20 cellular contexts compared by ENCODE assay signal in the genomic region with DNA sequence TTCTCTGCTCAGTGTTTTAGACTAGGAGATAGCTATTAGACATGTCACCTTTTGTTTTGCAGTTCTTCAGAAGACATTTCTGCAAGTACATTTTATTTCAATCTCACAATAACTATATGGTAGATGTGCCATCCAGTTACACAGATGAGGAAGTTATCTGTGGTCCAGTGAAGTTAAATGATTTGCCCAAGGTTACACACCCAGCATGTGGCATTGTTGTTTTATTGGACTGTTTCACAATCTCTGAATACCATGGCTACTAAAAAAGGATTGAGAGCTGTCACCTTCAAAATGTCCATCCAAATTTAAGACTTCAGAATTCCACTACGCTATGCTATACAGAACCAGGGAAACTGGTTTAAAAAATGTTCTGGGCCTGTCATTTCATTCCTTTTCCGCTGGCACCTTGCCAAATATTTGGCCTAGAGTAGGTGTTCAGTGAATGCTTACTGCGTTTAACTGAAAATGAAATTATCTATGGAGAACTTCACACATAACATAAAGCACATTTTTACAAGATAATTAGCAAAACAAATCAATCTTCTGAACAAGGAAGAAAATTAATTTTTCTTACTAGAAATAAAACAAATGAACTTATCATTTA. TPM values are rescaled to one million over a fixed set of nuclear protein-coding genes. Genes with fewer than 3 reads are reported as not detected.
"Had no signal": no experiment of that assay in that cellular context is flagged by ENCODE, and none has a peak within 500 bp of the region (broad histone marks: within the 10 kb centered on the region; RNA-seq: fewer than 3 reads in every experiment).

No MANE protein-coding gene starts in this region.

- H3K4me1 ChIP-seq: foreskin keratinocyte, tibial nerve had no signal

- H3K27me3 ChIP-seq: foreskin keratinocyte, tibial nerve had no signal

- DNase-seq: activated B cell treated with CpG ODN at 0.5 μM for 24 hours; activated CD4-positive, alpha-beta T cell treated with anti-CD3 and anti-CD28 coated beads, Interleukin-2, amount 10 ng/mL, durations not matched to agents 24 days and 14 days; activated CD8-positive, alpha-beta memory T cell treated with anti-CD3 and anti-CD28 coated beads, Interleukin-2, amount 50 U/mL, for 4 hours; activated CD8-positive, alpha-beta T cell treated with anti-CD3 and anti-CD28 coated beads, Interleukin-2, amount 10 ng/mL, durations not matched to agents 7 days and 5 days; activated effector memory CD4-positive, alpha-beta T cell treated with anti-CD3 and anti-CD28 coated beads, Interleukin-2, amount 50 U/mL, for 16 hours; activated T-cell treated with anti-CD3 and anti-CD28 coated beads, Interleukin-2, amount 50 U/mL, for 48 hours; cortex of kidney; effector memory CD4-positive, alpha-beta T cell; glutamatergic neuron; hypothalamus; mesenchymal stem cell; natural killer cell; posterior cingulate gyrus; stimulated activated CD4-positive, alpha-beta T cell treated with anti-CD3 and anti-CD28 coated beads, Interleukin-15, amount 100 ng/mL, for 24 hours; stimulated activated CD4-positive, alpha-beta T cell treated with anti-CD3 and anti-CD28 coated beads, Interleukin-4, amount 100 ng/mL, for 24 hours; stimulated activated naive CD4-positive, alpha-beta T cell; T-helper 2 cell had no signal

- H3K4me3 ChIP-seq: skin epidermis, tibial nerve had no signal

- ATAC-seq: activated CD8-positive, alpha-beta T cell treated with anti-CD3 and anti-CD28 coated beads, Interleukin-2, amount 10 ng/mL, durations not matched to agents 7 days and 5 days; foreskin keratinocyte; natural killer cell had no signal

- H3K27ac ChIP-seq: foreskin keratinocyte, skin epidermis, tibial nerve had no signal

- H3K9me3 ChIP-seq: tibial nerve had no signal

RNA-seq across cellular contexts. Expression of gene TM6SF1, which starts 20.2 kb away (rescaled TPM):
- total RNA-seq: foreskin keratinocyte had no signal
